In genomic region chr20:10090588-10091166, GRCh38 we compare ENCODE assay signal across 10 cellular contexts. TPM values are rescaled to one million over a fixed set of nuclear protein-coding genes. Genes with fewer than 3 reads are reported as not detected.
DNase-seq lines count a peak whose midpoint lies in the region; ATAC-seq and TF ChIP-seq lines count a peak whose summit lies in the region.
"Had no signal": no experiment of that assay in that cellular context is flagged by ENCODE, and none has a peak within 500 bp of the region (broad histone marks: within the 10 kb centered on the region; RNA-seq: fewer than 3 reads in every experiment).

No MANE protein-coding gene starts in this region.

- H3K4me3 Mint-ChIP-seq in T-helper 17 cell (no peak overlapping the region), naive B cell (no peak overlapping the region)
- H3K4me3 Mint-ChIP-seq: CD8-positive, alpha-beta memory T cell; central memory CD8-positive, alpha-beta T cell had no signal

- peaks cover 3% of the 10 kb centered on the region for H3K4me1 Mint-ChIP-seq in T-helper 17 cell
- no peaks in the 10 kb centered on the region for H3K4me1 Mint-ChIP-seq in naive B cell
- H3K4me1 Mint-ChIP-seq: CD8-positive, alpha-beta memory T cell; central memory CD8-positive, alpha-beta T cell had no signal

- ATAC-seq in T-helper 17 cell (peak; percentile 62), naive B cell (ENCODE audit: low read depth in 2 of 2) (peak in 1 of 2 donors; percentile 63)

- no peak overlapping the region for H3K27ac ChIP-seq in HEK293 (ENCODE audit: extremely low read depth, low read depth, low read length)

- H3K27me3 Mint-ChIP-seq in T-helper 17 cell (peaks cover 28% of the 10 kb centered on the region), naive B cell (peaks cover 12 to 20% (median 18%) of the 10 kb centered on the region in 3 donors)

- DNase-seq in NOMO-1 (lab: John Stamatoyannopoulos, UW; ENCODE audit: unreplicated experiment in 2 of 2) (peak; percentile 21 to 42), NOMO-1 treated with dmso at 0.1 percent for 144 hours (lab: John Stamatoyannopoulos, UW; ENCODE audit: unreplicated experiment) (no peak), NCI-H1105 treated with DMSO at 0.1 percent for 48 hours (lab: John Stamatoyannopoulos, UW) (peak; percentile 67), T-helper 17 cell (peak in 1 of 3 donors; percentile 9), epithelial cell of esophagus (ENCODE audit: low read depth) (peak; percentile 79), naive B cell (peak; percentile 21), KG1 (lab: John Stamatoyannopoulos, UW) (no peak)

- peaks cover 6% of the 10 kb centered on the region for H3K4me1 ChIP-seq in HEK293 (ENCODE audit: control insufficient read depth, insufficient read depth, low read length)

- CTCF ChIA-PET in HEK293 (lab: Yijun Ruan, JAX) = interaction anchor here (0.6 to 6.1 kb wide), 44 partner anchors 8 to 1448 kb away, joined by 3 to 126 read pairs (median 4); partner anchors contain the start of gene MKKS

- H3K9me3 Mint-ChIP-seq in naive B cell = no peaks in the 10 kb centered on the region
- H3K9me3 Mint-ChIP-seq: CD8-positive, alpha-beta memory T cell; central memory CD8-positive, alpha-beta T cell had no signal

- TF ChIP-seq CTCF in HEK293 (tag by site-specific recombination; IDR thresholded peaks at IDR 0.05) (no peak), epithelial cell of esophagus (IDR thresholded peaks at IDR 0.05; ENCODE audit: insufficient read depth, low read depth, low read length, missing control alignments) (peak; percentile 94)

- H3K36me3 Mint-ChIP-seq in T-helper 17 cell (ENCODE audit: low read depth) (no peaks in the 10 kb centered on the region), naive B cell (no peaks in the 10 kb centered on the region)
- H3K36me3 Mint-ChIP-seq: CD8-positive, alpha-beta memory T cell had no signal

- POLR2A ChIA-PET in HEK293 (lab: Yijun Ruan, JAX) = no interaction called here

- no peaks in the 10 kb centered on the region for H3K9me3 ChIP-seq in HEK293 (ENCODE audit: control insufficient read depth, insufficient read depth, low read depth, low read length)
- no peaks in the 10 kb centered on the region for H3K9me3 ChIP-seq in T-helper 17 cell (ENCODE audit: control insufficient read depth, low read length, poor library complexity, severe bottlenecking)

- H3K27ac Mint-ChIP-seq in T-helper 17 cell (no peak overlapping the region), naive B cell (no peak overlapping the region)
- H3K27ac Mint-ChIP-seq: CD8-positive, alpha-beta memory T cell had no signal

- H3K4me3 ChIP-seq in HEK293 (ENCODE audit: low read depth, low read length) (no peak overlapping the region), epithelial cell of esophagus (ENCODE audit: low read length) (no peak overlapping the region)

- H3K36me3 ChIP-seq in HEK293 (ENCODE audit: control insufficient read depth in 2 of 2, insufficient read depth in 1 of 2, low read length in 2 of 2) = no peaks in the 10 kb centered on the region

TF ChIP-seq in HEK293, 187 proteins besides CTCF, POLR2A, EP300 and RAD21:
- TF ChIP-seq GLIS1 (tag by site-specific recombination; IDR thresholded peaks at IDR 0.05) (no peak), TRIM28 (IDR thresholded peaks at IDR 0.05; ENCODE audit: borderline replicate concordance, low read length) (no peak), PBX3 (CRISPR knock-in tag; IDR thresholded peaks at IDR 0.05) (no peak), ZNF10 (tag by site-specific recombination; IDR thresholded peaks at IDR 0.05) (no peak), ZNF211 (tag by site-specific recombination; IDR thresholded peaks at IDR 0.05; ENCODE audit: low read depth) (no peak), ZNF114 (tag by site-specific recombination; IDR thresholded peaks at IDR 0.05) (no peak), ZNF555 (tag by site-specific recombination; conservative IDR thresholded peaks at IDR 0.05) (no peak), ZNF341 (tag by site-specific recombination; IDR thresholded peaks at IDR 0.05; ENCODE audit: low read depth) (no peak), ZNF654 (tag by site-specific recombination; IDR thresholded peaks at IDR 0.05; ENCODE audit: low read depth) (peak; percentile 69)

RNA-seq across cellular contexts. Expression of gene ANKEF1, which starts 55.9 kb away (rescaled TPM):
- 1 to 10 TPM; 1.8 to 2.3 TPM for total RNA-seq in T-helper 17 cell
- polyA plus RNA-seq in naive B cell (ENCODE audit: low read depth in 6 of 6) = 1 to 10 TPM; 1.2 to 6.0 (median 3.6) TPM

Comparison
In these comparisons a context has a peak if more than half of its experiments do, and no peak if none do; other contexts are left out.
1. DNase-seq: peak in NOMO-1 (2 of 2), NCI-H1105 treated with DMSO at 0.1 percent for 48 hours (single experiment), epithelial cell of esophagus (single experiment) and naive B cell (single experiment); none in NOMO-1 treated with dmso at 0.1 percent for 144 hours (single experiment) and KG1 (single experiment).